ENCODE assay signal across 1 cellular context in the genomic region with DNA sequence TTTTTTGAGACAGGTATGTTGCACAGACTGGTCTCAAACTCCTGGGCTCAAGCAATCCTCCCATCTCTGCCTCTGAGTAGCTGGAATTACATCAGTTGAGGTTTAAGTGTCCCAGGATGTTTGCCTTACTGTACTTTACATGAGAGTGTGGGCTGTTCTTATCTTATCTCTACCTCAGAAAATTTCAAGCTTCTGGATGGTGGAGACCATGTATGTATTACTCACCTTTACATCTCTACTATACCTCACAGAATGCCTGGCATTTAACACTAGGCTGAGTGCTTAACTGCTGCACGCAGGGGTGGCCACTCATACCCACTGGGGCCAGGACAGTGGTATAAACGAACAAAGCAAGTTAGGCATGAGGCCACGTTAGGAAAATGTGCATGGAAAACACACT.
TF ChIP-seq lines count a peak whose summit lies in the region.

No MANE protein-coding gene starts in this region.

TF ChIP-seq in H1, 55 proteins besides CTCF, POLR2A, EP300 and RAD21 (continued from another document):
- TF ChIP-seq SP1 (IDR thresholded peaks at IDR 0.05; ENCODE audit: low read depth, low read length) (no peak), SP2 (IDR thresholded peaks at IDR 0.05; ENCODE audit: low read length) (no peak), SRF (IDR thresholded peaks at IDR 0.05; ENCODE audit: low read depth, low read length) (no peak), TEAD4 (IDR thresholded peaks at IDR 0.05; ENCODE audit: low read depth, low read length) (no peak), TAF1 (IDR thresholded peaks at IDR 0.05; ENCODE audit: low read depth, low read length) (no peak), KDM4A (IDR thresholded peaks at IDR 0.05; ENCODE audit: low read depth, low read length, severe bottlenecking) (no peak), GTF2F1 (IDR thresholded peaks at IDR 0.05; ENCODE audit: borderline replicate concordance, low read depth, low read length) (no peak), CHD1 (IDR thresholded peaks at IDR 0.05; ENCODE audit: low read depth, low read length) (no peak), TBP (IDR thresholded peaks at IDR 0.05; ENCODE audit: low read depth, low read length) (no peak), SIRT6 (IDR thresholded peaks at IDR 0.05; ENCODE audit: low read length) (no peak), NRF1 (IDR thresholded peaks at IDR 0.05; ENCODE audit: low read depth, low read length) (no peak), EGR1 (IDR thresholded peaks at IDR 0.05; ENCODE audit: borderline replicate concordance, low read depth, low read length) (no peak), RBBP5 (IDR thresholded peaks at IDR 0.05; ENCODE audit: borderline replicate concordance, low read depth, low read length) (no peak), FOSL1 (IDR thresholded peaks at IDR 0.05; ENCODE audit: insufficient read depth, low read depth, low read length) (no peak)
TF ChIP-seq in H1: peak in this region for 0.
